In genomic region chr11:93521086-93521485, GRCh38 we compare ENCODE assay signal across 1 cellular context.
TF ChIP-seq lines count a peak whose summit lies in the region.

No MANE protein-coding gene starts in this region.

TF ChIP-seq in GM12878, 131 proteins besides CTCF, POLR2A, EP300 and RAD21 (continued from another document):
- no peak for TF ChIP-seq ZNF592 (IDR thresholded peaks at IDR 0.05)
- no peak for TF ChIP-seq PAX5 (IDR thresholded peaks at IDR 0.05; ENCODE audit: borderline replicate concordance, low read depth, low read length)
- no peak for TF ChIP-seq ZNF622 (IDR thresholded peaks at IDR 0.05)
- TF ChIP-seq SPI1 (IDR thresholded peaks at IDR 0.05; ENCODE audit: borderline replicate concordance, insufficient read depth, low read depth, low read length), result peak; percentile 16; the same call in 1 of the 2 replicates
- no peak for TF ChIP-seq ELK1 (IDR thresholded peaks at IDR 0.05; ENCODE audit: low read depth, low read length)
- TF ChIP-seq PAX8 (IDR thresholded peaks at IDR 0.05), result no peak
- peak; percentile 70 for TF ChIP-seq CUX1 (IDR thresholded peaks at IDR 0.05; ENCODE audit: insufficient replicate concordance, low read depth, low read length)
- no peak for TF ChIP-seq HDAC2 (IDR thresholded peaks at IDR 0.05)
- peak; percentile 60 for TF ChIP-seq RUNX3 (IDR thresholded peaks at IDR 0.05; ENCODE audit: low read length)
- TF ChIP-seq CEBPZ (IDR thresholded peaks at IDR 0.05; ENCODE audit: low read depth, low read length), result no peak
